In the genomic region with DNA sequence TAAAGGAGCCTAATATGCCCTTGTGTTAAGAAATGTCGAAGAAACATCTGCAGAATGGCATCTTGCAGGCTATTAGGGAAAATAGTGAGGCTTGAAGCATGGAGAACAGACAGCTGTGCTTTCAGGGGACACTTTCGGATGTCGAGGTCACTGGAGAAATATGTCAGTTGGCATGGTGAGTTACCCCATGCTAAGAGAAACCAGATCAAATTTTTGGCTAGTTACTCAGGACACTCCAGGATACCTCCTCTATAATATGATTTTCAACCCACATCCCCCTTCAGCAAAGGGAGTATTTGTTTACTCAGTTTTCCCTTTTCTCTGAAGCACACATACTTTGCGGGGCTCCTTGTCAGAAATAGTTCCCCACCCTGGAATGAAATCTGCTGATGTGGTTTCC, we compare ENCODE assay signal across 9 cellular contexts.
"Had no signal": no experiment of that assay in that cellular context is flagged by ENCODE, and none has a peak within 500 bp of the region (broad histone marks: within the 10 kb centered on the region; RNA-seq: fewer than 3 reads in every experiment).

No MANE protein-coding gene starts in this region.

- H3K79me2 ChIP-seq: hepatocyte had no signal

- H3K9me3 ChIP-seq: breast epithelium, esophagus squamous epithelium, right atrium auricular region, spleen, upper lobe of right lung had no signal

- H3K27ac ChIP-seq: breast epithelium, esophagus squamous epithelium, hepatocyte, right atrium auricular region, spleen, upper lobe of right lung had no signal

- H3K27me3 ChIP-seq: esophagus squamous epithelium, hepatocyte, right atrium auricular region, upper lobe of right lung had no signal

- H2AFZ ChIP-seq: hepatocyte had no signal

- H3K4me3 ChIP-seq: breast epithelium, esophagus squamous epithelium, hepatocyte, right atrium auricular region, spleen, upper lobe of right lung had no signal

- H3K4me2 ChIP-seq: hepatocyte had no signal

- H3K4me1 ChIP-seq: breast epithelium, esophagus squamous epithelium, right atrium auricular region, spleen, upper lobe of right lung had no signal

- H3K36me3 ChIP-seq: breast epithelium, esophagus squamous epithelium, right atrium auricular region, spleen, upper lobe of right lung had no signal

- DNase-seq: activated naive CD4-positive, alpha-beta T cell treated with anti-CD3 and anti-CD28 coated beads, Interleukin-2, amount 50 U/mL, for 16 hours; esophagus squamous epithelium; spleen; stimulated activated CD4-positive, alpha-beta T cell treated with anti-CD3 and anti-CD28 coated beads, Interleukin-2, amount 100 ng/mL, for 24 hours; stimulated activated naive CD4-positive, alpha-beta T cell treated with Interleukin-2 at 50 U/mL for 16 hours; upper lobe of right lung had no signal
